Comparison of ENCODE assay signal across 13 cellular contexts in genomic region chr3:98808071-98808470, GRCh38. TPM values are rescaled to one million over a fixed set of nuclear protein-coding genes. Genes with fewer than 3 reads are reported as not detected.
"Had no signal": no experiment of that assay in that cellular context is flagged by ENCODE, and none has a peak within 500 bp of the region (broad histone marks: within the 10 kb centered on the region; RNA-seq: fewer than 3 reads in every experiment).

No MANE protein-coding gene starts in this region.

- ATAC-seq: heart left ventricle; mucosa of descending colon; naive thymus-derived CD8-positive, alpha-beta T cell; sciatic nerve had no signal

- H3K4me3 ChIP-seq: colonic mucosa, heart left ventricle, mucosa of descending colon had no signal

- H3K27ac ChIP-seq: colonic mucosa, neutrophil had no signal

- DNase-seq: colonic mucosa; dermis blood vessel endothelial cell; foreskin melanocyte; heart left ventricle; hippocampal formation; kidney glomerular epithelial cell; mucosa of descending colon; naive thymus-derived CD8-positive, alpha-beta T cell; posterior cingulate gyrus; stimulated activated CD4-positive, alpha-beta T cell treated with anti-CD3 and anti-CD28 coated beads, Interleukin-12 subunit alpha, Interleukin-12 subunit beta, amount 100 ng/mL, for 4 hours; stimulated activated naive CD4-positive, alpha-beta T cell treated with Interleukin-2 at 50 U/mL for 16 hours had no signal

- H3K9me3 ChIP-seq: colonic mucosa, heart left ventricle, mucosa of descending colon, neutrophil had no signal

- H3K4me1 ChIP-seq: colonic mucosa had no signal

- H3K27me3 ChIP-seq: colonic mucosa, heart left ventricle, neutrophil had no signal

- H3K36me3 ChIP-seq: colonic mucosa, neutrophil had no signal

RNA-seq across cellular contexts. Expression of gene ST3GAL6, which starts 44.9 kb away (rescaled TPM):
- total RNA-seq: naive thymus-derived CD8-positive, alpha-beta T cell had no signal
- polyA plus RNA-seq: naive thymus-derived CD8-positive, alpha-beta T cell had no signal
